ENCODE assay signal across 21 cellular contexts in the genomic region with DNA sequence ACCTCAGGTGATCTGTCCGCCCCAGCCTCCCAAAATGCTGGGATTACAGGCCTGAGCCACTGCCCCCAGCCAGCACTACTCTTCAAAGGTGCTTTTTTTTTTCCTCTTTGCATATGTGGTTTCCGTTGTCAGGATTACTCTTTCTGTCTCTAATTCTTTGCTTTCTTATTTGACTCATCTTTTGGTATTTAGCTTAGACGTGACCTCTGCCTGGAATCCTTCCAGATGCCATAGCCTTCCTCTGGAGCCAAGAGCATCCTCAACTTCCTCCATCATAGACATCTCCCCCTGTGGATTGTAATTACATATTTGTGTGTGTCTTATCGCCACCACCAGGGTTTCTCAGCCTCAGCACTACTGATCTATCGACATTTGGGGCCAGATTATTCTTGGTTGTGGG.
DNase-seq lines count a peak whose midpoint lies in the region; ATAC-seq and TF ChIP-seq lines count a peak whose summit lies in the region.
"Had no signal": no experiment of that assay in that cellular context is flagged by ENCODE, and none has a peak within 500 bp of the region (broad histone marks: within the 10 kb centered on the region; RNA-seq: fewer than 3 reads in every experiment).

No MANE protein-coding gene starts in this region.

- no peak overlapping the region for H2AFZ ChIP-seq in ACC112 (ENCODE audit: low read length, unreplicated experiment)

- H3K36me3 ChIP-seq in ACC112 (ENCODE audit: insufficient read depth, low read length) (no peaks in the 10 kb centered on the region), Peyer's patch (no peaks in the 10 kb centered on the region)
- H3K36me3 ChIP-seq: left lung had no signal

- H3K27ac ChIP-seq in ACC112 (ENCODE audit: low read depth, low read length) (peak overlapping the region; percentile 6), Peyer's patch (no peak overlapping the region)
- H3K27ac ChIP-seq: body of pancreas, left lung, VCaP had no signal

- H3K9me3 ChIP-seq in Peyer's patch: no peaks in the 10 kb centered on the region
- H3K9me3 ChIP-seq: body of pancreas, Caco-2, left lung had no signal

- TF ChIP-seq CTCF in GM12865 (IDR thresholded peaks at IDR 0.05; ENCODE audit: insufficient read depth, low read depth, low read length, missing control alignments) (no peak), fibroblast of mammary gland (conservative IDR thresholded peaks at IDR 0.05; ENCODE audit: control insufficient read depth, insufficient read depth, low read depth, low read length) (peak; percentile 3), Peyer's patch (IDR thresholded peaks at IDR 0.05) (no peak)

- no peaks in the 10 kb centered on the region for H3K79me2 ChIP-seq in ACC112 (ENCODE audit: control insufficient read depth, insufficient read depth, low read length, unreplicated experiment)

- DNase-seq in GM12865 (ENCODE audit: low read depth) (peak; percentile 23), fibroblast of mammary gland (ENCODE audit: low read depth) (peak; percentile 86), Peyer's patch (no peak)
- DNase-seq in activated CD4-positive, alpha-beta T cell treated with anti-CD3 and anti-CD28 coated beads for 4 hours: no peak
- DNase-seq: 8988T; activated CD8-positive, alpha-beta T cell treated with anti-CD3 and anti-CD28 coated beads for 36 hours; body of pancreas; Caco-2; GDM1; left lung; NCI-H1694 treated with DMSO at 0.1 percent for 48 hours; NCI-H510A; occipital lobe; small intestine had no signal

- H3K27me3 ChIP-seq in ACC112 (ENCODE audit: insufficient read depth, low read length): peaks cover 20% of the 10 kb centered on the region
- no peaks in the 10 kb centered on the region for H3K27me3 ChIP-seq in Peyer's patch
- H3K27me3 ChIP-seq: body of pancreas had no signal

- ATAC-seq in SK-N-SH treated with all-trans-retinoic acid at 6 μM for 48 hours: peak; percentile 81
- no peak for ATAC-seq in HG03045 (IDR thresholded peaks at IDR 0.05; ENCODE audit: unreplicated experiment)
- no peak for ATAC-seq in GM19463 (IDR thresholded peaks at IDR 0.05; ENCODE audit: unreplicated experiment)
- ATAC-seq: activated CD8-positive, alpha-beta T cell treated with anti-CD3 and anti-CD28 coated beads for 36 hours; body of pancreas; esophagus mucosa; left lung; stimulated activated memory B cell treated with anti-CD40 and anti-IgM and Interleukin-4, amounts not matched to agents 10 μg/mL and 1 μg/mL and 100 μg/mL, for 72 hours had no signal

- no peak for TF ChIP-seq POLR2A in Peyer's patch (IDR thresholded peaks at IDR 0.05)

- H3K4me3 ChIP-seq in ACC112 (ENCODE audit: low read depth, low read length) (no peak overlapping the region), GM12865 (ENCODE audit: low read depth, low read length) (no peak overlapping the region), fibroblast of mammary gland (ENCODE audit: control insufficient read depth, low read depth, low read length) (no peak overlapping the region), Peyer's patch (no peak overlapping the region)
- H3K4me3 ChIP-seq: body of pancreas, left lung had no signal

- peaks cover 21% of the 10 kb centered on the region for H3K4me1 ChIP-seq in ACC112 (ENCODE audit: control insufficient read depth, insufficient read depth, low read length, unreplicated experiment)
- no peaks in the 10 kb centered on the region for H3K4me1 ChIP-seq in Peyer's patch
- H3K4me1 ChIP-seq: body of pancreas, left lung had no signal

TF ChIP-seq in SK-N-SH treated with all-trans-retinoic acid at 6 μM for 48 hours, 23 proteins besides CTCF, POLR2A, EP300 and RAD21:
- TF ChIP-seq ISL1 (CRISPR knock-in tag; IDR thresholded peaks at IDR 0.05) (no peak), TCF4 (CRISPR knock-in tag; IDR thresholded peaks at IDR 0.05; ENCODE audit: borderline replicate concordance) (no peak), CSDC2 (CRISPR knock-in tag; IDR thresholded peaks at IDR 0.05) (no peak), TOX (CRISPR knock-in tag; IDR thresholded peaks at IDR 0.05; ENCODE audit: borderline replicate concordance) (no peak)

Comparison
In these comparisons a context has a peak if more than half of its experiments do, and no peak if none do; other contexts are left out.
1. DNase-seq: peak in GM12865 (single experiment) and fibroblast of mammary gland (single experiment); none in activated CD4-positive, alpha-beta T cell treated with anti-CD3 and anti-CD28 coated beads for 4 hours (0 of 2) and Peyer's patch (0 of 3).